ENCODE assay signal across 13 cellular contexts in genomic region chr6:151962246-151962846, GRCh38.
DNase-seq lines count a peak whose midpoint lies in the region; ATAC-seq and TF ChIP-seq lines count a peak whose summit lies in the region.
"Had no signal": no experiment of that assay in that cellular context is flagged by ENCODE, and none has a peak within 500 bp of the region (broad histone marks: within the 10 kb centered on the region; RNA-seq: fewer than 3 reads in every experiment).

No MANE protein-coding gene starts in this region.

- intact Hi-C loops in MCF 10A (cut with micrococcal nuclease) (no loop called here), breast epithelium (cut with DNase I; ENCODE audit: low total_unique reads) (no loop called here)

- H3K9me3 Mint-ChIP-seq in MCF 10A (ENCODE audit: unreplicated experiment) = peaks cover 17% of the 10 kb centered on the region

- no peak for TF ChIP-seq POLR2A in breast epithelium (IDR thresholded peaks at IDR 0.05)

- H3K36me3 ChIP-seq in breast epithelium = no peaks in the 10 kb centered on the region
- H3K36me3 ChIP-seq: left ventricle myocardium inferior, pancreas, transverse colon had no signal

- H3K4me1 ChIP-seq in breast epithelium = no peaks in the 10 kb centered on the region
- H3K4me1 ChIP-seq: left ventricle myocardium inferior, pancreas, transverse colon had no signal

- DNase-seq in MCF 10A (ENCODE audit: unreplicated experiment) (peak; percentile 6), breast epithelium (ENCODE audit: low spot score in 2 of 2) (no peak), SW480 (ENCODE audit: low spot score) (peak; percentile 96), fibroblast of mammary gland (ENCODE audit: low read depth) (peak; percentile 39), inferior parietal cortex (ENCODE audit: extremely low spot score) (no peak), hypothalamus (lab: John Stamatoyannopoulos, UW) (no peak)
- DNase-seq: activated B cell treated with CpG ODN at 0.5 μM for 24 hours, left ventricle myocardium inferior, pancreas, Right ventricle myocardium superior, transverse colon had no signal

- POLR2A ChIA-PET in MCF 10A (lab: Yijun Ruan, JAX) = no interaction called here

- no peak overlapping the region for H3K27ac ChIP-seq in breast epithelium
- H3K27ac ChIP-seq: left ventricle myocardium inferior, pancreas, transverse colon had no signal

- no TSS peak for BruUV-seq in MCF 10A (replicated peaks; lab: Mats Ljungman, UMichigan)

- H3K4me3 Mint-ChIP-seq in MCF 10A (ENCODE audit: unreplicated experiment) = no peak overlapping the region
- H3K4me3 Mint-ChIP-seq: activated B cell treated with CpG ODN at 0.5 μM for 24 hours had no signal

- H3K4me3 ChIP-seq in breast epithelium (no peak overlapping the region), fibroblast of mammary gland (ENCODE audit: control insufficient read depth, low read depth, low read length) (no peak overlapping the region)
- H3K4me3 ChIP-seq: left ventricle myocardium inferior, pancreas, transverse colon had no signal

- no peak for TF ChIP-seq CTCF in MCF 10A (IDR thresholded peaks at IDR 0.05; ENCODE audit: unreplicated experiment)
- TF ChIP-seq CTCF in breast epithelium (IDR thresholded peaks at IDR 0.05) = no peak
- TF ChIP-seq CTCF in fibroblast of mammary gland (conservative IDR thresholded peaks at IDR 0.05; ENCODE audit: control insufficient read depth, insufficient read depth, low read depth, low read length) = no peak

- no peaks in the 10 kb centered on the region for H3K27me3 ChIP-seq in breast epithelium
- H3K27me3 ChIP-seq: transverse colon had no signal

- no peaks in the 10 kb centered on the region for H3K27me3 Mint-ChIP-seq in MCF 10A (ENCODE audit: insufficient read depth, unreplicated experiment)
- H3K27me3 Mint-ChIP-seq: activated B cell treated with CpG ODN at 0.5 μM for 24 hours had no signal

- CTCF ChIA-PET in MCF 10A (lab: Yijun Ruan, JAX) = no interaction called here

- H3K4me1 Mint-ChIP-seq in MCF 10A (ENCODE audit: insufficient read depth, unreplicated experiment) = peaks cover 8% of the 10 kb centered on the region
- H3K4me1 Mint-ChIP-seq: activated B cell treated with CpG ODN at 0.5 μM for 24 hours had no signal

- H3K9me3 ChIP-seq in breast epithelium = peaks cover 0 to 4% of the 10 kb centered on the region in 2 donors
- H3K9me3 ChIP-seq: pancreas, transverse colon had no signal

- no peaks in the 10 kb centered on the region for H3K36me3 Mint-ChIP-seq in MCF 10A (ENCODE audit: insufficient read depth, unreplicated experiment)

- no peak overlapping the region for H3K27ac Mint-ChIP-seq in MCF 10A (ENCODE audit: low read depth, unreplicated experiment)
- H3K27ac Mint-ChIP-seq: activated B cell treated with CpG ODN at 0.5 μM for 24 hours had no signal

- ATAC-seq in GM21360 (IDR thresholded peaks at IDR 0.05; ENCODE audit: unreplicated experiment) = no peak
- no peak for ATAC-seq in HG02571 (IDR thresholded peaks at IDR 0.05; ENCODE audit: unreplicated experiment)
- ATAC-seq: pancreas had no signal

Comparison
In these comparisons a context has a peak if more than half of its experiments do, and no peak if none do; other contexts are left out.
1. DNase-seq: peak in MCF 10A (single experiment), SW480 (single experiment) and fibroblast of mammary gland (single experiment); none in breast epithelium (0 of 2), inferior parietal cortex (single experiment) and hypothalamus (0 of 51).